ENCODE assay signal across 8 cellular contexts in genomic region chr5:891117-891836, GRCh38. TPM values are rescaled to one million over a fixed set of nuclear protein-coding genes. Genes with fewer than 3 reads are reported as not detected.
A peak's percentile ranks its signal among the peaks of the same experiment; 100 is the strongest.
DNase-seq lines count a peak whose midpoint lies in the region; ATAC-seq and TF ChIP-seq lines count a peak whose summit lies in the region.

No MANE protein-coding gene starts in this region.

- peak overlapping the region; percentile 89 for H3K4me3 Mint-ChIP-seq in activated CD4-positive, alpha-beta memory T cell treated with anti-CD3 and anti-CD28 coated beads, Interleukin-2, amount 10 ng/mL, durations not matched to agents 7 days and 5 days

- DNase-seq in HL-60 (ENCODE audit: low read depth in 1 of 2, low spot score in 1 of 2) (peak; percentile 34 to 66), islet precursor cell (peak; percentile 87), testis (no peak), GM19238 (ENCODE audit: insufficient read length, low spot score) (no peak)
- no peak for DNase-seq in activated CD4-positive, alpha-beta memory T cell treated with anti-CD3 and anti-CD28 coated beads, Interleukin-2, amount 10 ng/mL, durations not matched to agents 7 days and 5 days

- POLR2A ChIA-PET in activated CD4-positive, alpha-beta memory T cell treated with anti-CD3 and anti-CD28 coated beads, Interleukin-2, amount 10 ng/mL, durations not matched to agents 7 days and 5 days (lab: Charles Lee), result interaction anchor here (1.5 to 2.7 kb wide), 2 partner anchors 30 to 620 kb away, joined by 5 to 7 read pairs; partner anchors contain the start of gene PDCD6

- no peaks in the 10 kb centered on the region for H3K9me3 ChIP-seq in testis

- H3K4me3 ChIP-seq in HL-60 (replicated peaks; ENCODE audit: insufficient read depth, low read length) (peak overlapping the region; percentile 91), testis (peak overlapping the region; percentile 79 to 95)

- no peak for TF ChIP-seq POLR2A in testis (IDR thresholded peaks at IDR 0.05)

- H3K27me3 ChIP-seq in HL-60 (ENCODE audit: insufficient read depth, poor library complexity, severe bottlenecking) (no peaks in the 10 kb centered on the region), testis (no peaks in the 10 kb centered on the region)

- H3K27ac ChIP-seq in 22Rv1, result peak overlapping the region; percentile 86
- H3K27ac ChIP-seq in HL-60 (replicated peaks), result peak overlapping the region; percentile 91
- no peak overlapping the region for H3K27ac ChIP-seq in testis

- CTCF ChIA-PET in activated CD4-positive, alpha-beta memory T cell treated with anti-CD3 and anti-CD28 coated beads, Interleukin-2, amount 10 ng/mL, durations not matched to agents 7 days and 5 days (lab: Charles Lee), result interaction anchor here (1.2 to 2.6 kb wide), 2 partner anchors 8 to 11 kb away, joined by 4 to 16 read pairs; no protein-coding TSS in a partner anchor

- intact Hi-C loops in testis (cut with DNase I; ENCODE audit: low total_unique reads), result no loop called here

- peaks cover 70% of the 10 kb centered on the region for H3K36me3 Mint-ChIP-seq in activated CD4-positive, alpha-beta memory T cell treated with anti-CD3 and anti-CD28 coated beads, Interleukin-2, amount 10 ng/mL, durations not matched to agents 7 days and 5 days (ENCODE audit: low read depth)

- ATAC-seq in HG03354 (IDR thresholded peaks at IDR 0.05; ENCODE audit: poor library complexity, severe bottlenecking, unreplicated experiment) (no peak), GM18867 (IDR thresholded peaks at IDR 0.05; ENCODE audit: unreplicated experiment) (no peak)

- no peak for TF ChIP-seq CTCF in 22Rv1 (IDR thresholded peaks at IDR 0.05)
- TF ChIP-seq CTCF in HL-60 (IDR thresholded peaks at IDR 0.05; ENCODE audit: insufficient read depth, low read length), result no peak
- TF ChIP-seq CTCF in testis (IDR thresholded peaks at IDR 0.05), result no peak

- H3K4me1 Mint-ChIP-seq in activated CD4-positive, alpha-beta memory T cell treated with anti-CD3 and anti-CD28 coated beads, Interleukin-2, amount 10 ng/mL, durations not matched to agents 7 days and 5 days, result peaks cover 58% of the 10 kb centered on the region

- no peaks in the 10 kb centered on the region for H3K27me3 Mint-ChIP-seq in activated CD4-positive, alpha-beta memory T cell treated with anti-CD3 and anti-CD28 coated beads, Interleukin-2, amount 10 ng/mL, durations not matched to agents 7 days and 5 days

- 44 to 50% methylated on average over 31 to 34 of the region's 34 CpGs for WGBS in testis, 2 donors

- H3K36me3 ChIP-seq in testis (ENCODE audit: low read depth, missing control alignments), result no peaks in the 10 kb centered on the region

- H3K27ac Mint-ChIP-seq in activated CD4-positive, alpha-beta memory T cell treated with anti-CD3 and anti-CD28 coated beads, Interleukin-2, amount 10 ng/mL, durations not matched to agents 7 days and 5 days, result peak overlapping the region; percentile 91

- H3K9me3 Mint-ChIP-seq in activated CD4-positive, alpha-beta memory T cell treated with anti-CD3 and anti-CD28 coated beads, Interleukin-2, amount 10 ng/mL, durations not matched to agents 7 days and 5 days, result no peaks in the 10 kb centered on the region

- H3K4me1 ChIP-seq in testis, result peaks cover 12% of the 10 kb centered on the region

RNA-seq across cellular contexts. Expression of gene BRD9, which starts 1.3 kb away (rescaled TPM):
- total RNA-seq in activated CD4-positive, alpha-beta memory T cell treated with anti-CD3 and anti-CD28 coated beads, Interleukin-2, amount 10 ng/mL, durations not matched to agents 7 days and 5 days, result 10 to 100 TPM; 52.3 to 54.0 TPM
- total RNA-seq in testis, result 100 to 1,000 TPM in 1 of 2 donors, 10 to 100 TPM in 1; 68.6 to 101 TPM
- 51.5 TPM for polyA plus RNA-seq in testis (ENCODE audit: insufficient read depth, low read depth, low replicate concordance)

RNA-seq across cellular contexts. Expression of gene TRIP13, which starts 1.4 kb away (rescaled TPM):
- 10 to 100 TPM; 26.6 to 28.8 TPM for total RNA-seq in activated CD4-positive, alpha-beta memory T cell treated with anti-CD3 and anti-CD28 coated beads, Interleukin-2, amount 10 ng/mL, durations not matched to agents 7 days and 5 days
- total RNA-seq in testis, result 10 to 100 TPM; 34.3 to 49.1 TPM
- 71.6 TPM for polyA plus RNA-seq in testis (ENCODE audit: insufficient read depth, low read depth, low replicate concordance)

RNA-seq across cellular contexts. Expression of gene ZDHHC11, which starts 40.5 kb away (rescaled TPM):
- total RNA-seq in activated CD4-positive, alpha-beta memory T cell treated with anti-CD3 and anti-CD28 coated beads, Interleukin-2, amount 10 ng/mL, durations not matched to agents 7 days and 5 days, result 1 to 10 TPM; 5.8 to 6.6 TPM
- 10 to 100 TPM; 37.2 to 39.7 TPM for total RNA-seq in testis
- 22.9 TPM for polyA plus RNA-seq in testis (ENCODE audit: insufficient read depth, low read depth, low replicate concordance)

Comparison
In these comparisons a context has a peak if more than half of its experiments do, and no peak if none do; other contexts are left out.
1. H3K27ac ChIP-seq: peak in 22Rv1 (single experiment) and HL-60 (single experiment); none in testis (0 of 2).
2. DNase-seq: peak in HL-60 (2 of 2) and islet precursor cell (single experiment); none in activated CD4-positive, alpha-beta memory T cell treated with anti-CD3 and anti-CD28 coated beads, Interleukin-2, amount 10 ng/mL, durations not matched to agents 7 days and 5 days (single experiment), testis (single experiment) and GM19238 (single experiment).
3. RNA of gene ZDHHC11, which starts 40.5 kb away (total RNA-seq): 37.2 to 39.7 TPM in testis; 5.8 to 6.6 TPM in activated CD4-positive, alpha-beta memory T cell treated with anti-CD3 and anti-CD28 coated beads, Interleukin-2, amount 10 ng/mL, durations not matched to agents 7 days and 5 days; every median in the first group is over 4 times any median in the second.